12 cellular contexts compared by ENCODE assay signal in genomic region chr12:124734224-124734788, GRCh38.
DNase-seq lines count a peak whose midpoint lies in the region; ATAC-seq and TF ChIP-seq lines count a peak whose summit lies in the region.
"Had no signal": no experiment of that assay in that cellular context is flagged by ENCODE, and none has a peak within 500 bp of the region (broad histone marks: within the 10 kb centered on the region; RNA-seq: fewer than 3 reads in every experiment).

No MANE protein-coding gene starts in this region.

- intact Hi-C loops in A673 (cut with micrococcal nuclease; ENCODE audit: unreplicated experiment) = no loop called here
- intact Hi-C loops in colonic mucosa (cut with DNase I) = no loop called here

- H3K4me1 ChIP-seq in A673 (ENCODE audit: insufficient read depth, low read length, poor library complexity, severe bottlenecking) (peaks cover 18% of the 10 kb centered on the region), colonic mucosa (no peaks in the 10 kb centered on the region)

- BruUV-seq in A673 (replicated peaks; lab: Mats Ljungman, UMichigan) = no TSS peak

- H3K27ac ChIP-seq in A673 (ENCODE audit: low read depth, low read length, poor library complexity, severe bottlenecking) (peak overlapping the region; percentile 11), VCaP (peak overlapping the region; percentile 87), colonic mucosa (no peak overlapping the region)

- no peaks in the 10 kb centered on the region for H3K9me3 ChIP-seq in A673 (ENCODE audit: low read depth, low read length, poor library complexity, severe bottlenecking)
- no peaks in the 10 kb centered on the region for H3K9me3 ChIP-seq in colonic mucosa

- H3K27me3 ChIP-seq in A673 (replicated peaks; ENCODE audit: insufficient read depth, low read depth, low read length, poor library complexity) = no peaks in the 10 kb centered on the region
- H3K27me3 ChIP-seq in colonic mucosa = no peaks in the 10 kb centered on the region

- DNase-seq in A673 (ENCODE audit: low spot score) = peak; percentile 79
- DNase-seq in Kasumi-1 (lab: John Stamatoyannopoulos, UW) = peak; percentile 95 to 96
- DNase-seq in left kidney (ENCODE audit: low read depth, low spot score) = peak; percentile 96
- no peak for DNase-seq in colonic mucosa
- DNase-seq in HCEC 1CT = no peak
- no peak for DNase-seq in omental fat pad (ENCODE audit: low spot score)
- DNase-seq: activated CD4-positive, alpha-beta T cell treated with anti-CD3 and anti-CD28 coated beads for 48 hours; Calu3; dermis blood vessel endothelial cell; MM.1S had no signal

- POLR2A ChIA-PET in A673 (lab: Charles Lee; ENCODE audit: low non-redundant PET) = no interaction called here

- H3K4me3 ChIP-seq in A673 (ENCODE audit: low read depth, low read length, poor library complexity, severe bottlenecking) = no peak overlapping the region
- no peak overlapping the region for H3K4me3 ChIP-seq in colonic mucosa

- peak; percentile 38; the same call in 1 of the 2 replicates for TF ChIP-seq CTCF in A673 (conservative IDR thresholded peaks at IDR 0.05; ENCODE audit: low read depth, low read length)
- no peak for TF ChIP-seq CTCF in VCaP (conservative IDR thresholded peaks at IDR 0.05)
- TF ChIP-seq CTCF in colonic mucosa (IDR thresholded peaks at IDR 0.05) = no peak
- TF ChIP-seq CTCF in omental fat pad (IDR thresholded peaks at IDR 0.05) = no peak

- no peak overlapping the region for H3K9ac ChIP-seq in colonic mucosa (ENCODE audit: low read depth in 2 of 2, low read length in 2 of 2)

- ATAC-seq in GM18520 (IDR thresholded peaks at IDR 0.05; ENCODE audit: unreplicated experiment) (no peak), omental fat pad (ENCODE audit: low FRiP score) (no peak)

- no peaks in the 10 kb centered on the region for H3K36me3 ChIP-seq in A673 (ENCODE audit: insufficient read depth, low read length, poor library complexity, severe bottlenecking)
- no peaks in the 10 kb centered on the region for H3K36me3 ChIP-seq in colonic mucosa

- CTCF ChIA-PET in A673 (lab: Charles Lee) = no interaction called here

Comparison
In these comparisons a context has a peak if more than half of its experiments do, and no peak if none do; other contexts are left out.
1. DNase-seq: peak in A673 (single experiment), Kasumi-1 (2 of 2) and left kidney (single experiment); none in colonic mucosa (single experiment), HCEC 1CT (single experiment) and omental fat pad (single experiment).